8 cellular contexts compared by ENCODE assay signal in genomic region chr15:88912500-88912921, GRCh38. TPM values are rescaled to one million over a fixed set of nuclear protein-coding genes. Genes with fewer than 3 reads are reported as not detected.
DNase-seq lines count a peak whose midpoint lies in the region; ATAC-seq and TF ChIP-seq lines count a peak whose summit lies in the region.

No MANE protein-coding gene starts in this region.

- ATAC-seq in RWPE2 (ENCODE audit: low read depth) (peak; percentile 28), GM19324 (IDR thresholded peaks at IDR 0.05; ENCODE audit: low FRiP score, unreplicated experiment) (no peak)

- H3K79me2 ChIP-seq in fibroblast of lung (ENCODE audit: control insufficient read depth, insufficient read depth, low read length): peaks cover 8% of the 10 kb centered on the region

- H3K36me3 Mint-ChIP-seq in neural crest cell (ENCODE audit: low read depth): peaks cover 9% of the 10 kb centered on the region

- DNase-seq in EH (ENCODE audit: low read depth) (peak; percentile 49), RWPE2 (ENCODE audit: low spot score) (no peak), fibroblast of lung (ENCODE audit: low read depth in 2 of 2) (peak; percentile 45 to 49), neural crest cell (ENCODE audit: low read depth, low spot score) (peak; percentile 19), NCI-H1092 (lab: John Stamatoyannopoulos, UW) (no peak), NCI-H2227 (lab: John Stamatoyannopoulos, UW; ENCODE audit: unreplicated experiment) (no peak)
- no peak for DNase-seq in stimulated activated CD4-positive, alpha-beta T cell treated with anti-CD3 and anti-CD28 coated beads, Interleukin-4, amount 100 ng/mL, for 1 hour

- H3K36me3 ChIP-seq in RWPE2 (ENCODE audit: low read depth) (peaks cover 26% of the 10 kb centered on the region), fibroblast of lung (ENCODE audit: control insufficient read depth, insufficient read depth, low read length) (peaks cover 8% of the 10 kb centered on the region)

- H3K9ac ChIP-seq in fibroblast of lung (ENCODE audit: insufficient read depth, low read length): peak overlapping the region; percentile 66

- H3K4me3 ChIP-seq in RWPE2 (ENCODE audit: severe bottlenecking) (peak overlapping the region; percentile 65), fibroblast of lung (replicated peaks in 1 of 4; ENCODE audit: control extremely low read depth in 1 of 4, insufficient read depth in 1 of 4, low read depth in 3 of 4, low read length in 4 of 4) (peak overlapping the region; percentile 80 to 95 (median 88))

- H3K4me1 Mint-ChIP-seq in neural crest cell: peaks cover 36% of the 10 kb centered on the region

- TF ChIP-seq CTCF in RWPE2 (IDR thresholded peaks at IDR 0.05; ENCODE audit: poor library complexity, severe bottlenecking): no peak
- no peak for TF ChIP-seq CTCF in fibroblast of lung (conservative IDR thresholded peaks at IDR 0.05 in 1 of 2, IDR thresholded peaks at IDR 0.05 in 1 of 2; ENCODE audit: low read depth in 1 of 2, low read length in 2 of 2)
- no peak for TF ChIP-seq CTCF in neural crest cell (conservative IDR thresholded peaks at IDR 0.05)

- H2AFZ ChIP-seq in fibroblast of lung (ENCODE audit: low read length): peak overlapping the region; percentile 50

- no peaks in the 10 kb centered on the region for H3K9me3 Mint-ChIP-seq in neural crest cell

- peak overlapping the region; percentile 90 for H3K27ac Mint-ChIP-seq in neural crest cell (ENCODE audit: unreplicated experiment)

- H3K4me2 ChIP-seq in fibroblast of lung (ENCODE audit: extremely low read depth, insufficient read depth, low read length): peak overlapping the region; percentile 100

- H3K27me3 ChIP-seq in RWPE2 (ENCODE audit: insufficient read depth, poor library complexity, severe bottlenecking) (no peaks in the 10 kb centered on the region), fibroblast of lung (ENCODE audit: control insufficient read depth, insufficient read depth, low read length) (no peaks in the 10 kb centered on the region)

- H3K9me3 ChIP-seq in RWPE2 (ENCODE audit: severe bottlenecking): no peaks in the 10 kb centered on the region
- H3K9me3 ChIP-seq in fibroblast of lung (ENCODE audit: control insufficient read depth, insufficient read depth, low read depth, low read length): no peaks in the 10 kb centered on the region

- no peaks in the 10 kb centered on the region for H3K27me3 Mint-ChIP-seq in neural crest cell (ENCODE audit: low read depth)

- H3K27ac ChIP-seq in RWPE2 (ENCODE audit: poor library complexity, severe bottlenecking) (peak overlapping the region; percentile 71), fibroblast of lung (ENCODE audit: insufficient read depth, low read length) (peak overlapping the region; percentile 71)

- H3K4me1 ChIP-seq in RWPE2 (ENCODE audit: insufficient read depth, poor library complexity, severe bottlenecking) (peaks cover 17% of the 10 kb centered on the region), fibroblast of lung (ENCODE audit: control insufficient read depth, extremely low read depth, insufficient read depth, low read length) (peaks cover 10% of the 10 kb centered on the region)

- peak overlapping the region; percentile 90 for H3K4me3 Mint-ChIP-seq in neural crest cell

- no peaks in the 10 kb centered on the region for H4K20me1 ChIP-seq in fibroblast of lung (ENCODE audit: control insufficient read depth, extremely low read depth, insufficient read depth, low read length)

RNA-seq across cellular contexts. Expression of gene MFGE8, which starts 0.7 kb away (rescaled TPM):
- 160 and 263 TPM in 2 replicates for total RNA-seq in fibroblast of lung
- 336 and 391 TPM in 2 replicates for polyA plus RNA-seq in fibroblast of lung
- 233 and 306 TPM in 2 replicates for polyA plus RNA-seq in fibroblast of lung (2012)
- 210 and 305 TPM in 2 replicates for polyA minus RNA-seq in fibroblast of lung (ENCODE audit: low replicate concordance)
- 104 and 113 TPM in 2 replicates for total RNA-seq in neural crest cell

RNA-seq across cellular contexts. Expression of gene HAPLN3, which starts 17.2 kb away (rescaled TPM):
- 2.8 and 3.1 TPM in 2 replicates for total RNA-seq in fibroblast of lung
- 4.0 and 4.3 TPM in 2 replicates for polyA plus RNA-seq in fibroblast of lung
- 5.0 and 5.4 TPM in 2 replicates for polyA plus RNA-seq in fibroblast of lung (2012)
- polyA minus RNA-seq in fibroblast of lung (ENCODE audit: low replicate concordance): 2.3 and 4.3 TPM in 2 replicates
- 2.4 and 2.9 TPM in 2 replicates for total RNA-seq in neural crest cell

Comparison
In these comparisons a context has a peak if more than half of its experiments do, and no peak if none do; other contexts are left out.
1. DNase-seq: peak in EH (single experiment), fibroblast of lung (2 of 2) and neural crest cell (single experiment); none in RWPE2 (single experiment), NCI-H1092 (single experiment), NCI-H2227 (single experiment) and stimulated activated CD4-positive, alpha-beta T cell treated with anti-CD3 and anti-CD28 coated beads, Interleukin-4, amount 100 ng/mL, for 1 hour (single experiment).